ENCODE assay signal across 19 cellular contexts in genomic region chrX:124358796-124359386, GRCh38. TPM values are rescaled to one million over a fixed set of nuclear protein-coding genes. Genes with fewer than 3 reads are reported as not detected.
DNase-seq lines count a peak whose midpoint lies in the region; ATAC-seq and TF ChIP-seq lines count a peak whose summit lies in the region.
"Had no signal": no experiment of that assay in that cellular context is flagged by ENCODE, and none has a peak within 500 bp of the region (broad histone marks: within the 10 kb centered on the region; RNA-seq: fewer than 3 reads in every experiment).

No MANE protein-coding gene starts in this region.

- peak overlapping the region; percentile 10 to 92 (median 79) for H3K27ac Mint-ChIP-seq in CD4-positive, alpha-beta memory T cell
- H3K27ac Mint-ChIP-seq in activated naive CD8-positive, alpha-beta T cell: peak overlapping the region; percentile 94
- no peak overlapping the region for H3K27ac Mint-ChIP-seq in WTC11
- H3K27ac Mint-ChIP-seq: activated B cell treated with CpG ODN at 0.5 μM for 24 hours, HFFc6 had no signal

- H3K27me3 ChIP-seq in CD4-positive, alpha-beta memory T cell (ENCODE audit: insufficient read depth, low read length): no peaks in the 10 kb centered on the region
- no peaks in the 10 kb centered on the region for H3K27me3 ChIP-seq in tibial nerve
- H3K27me3 ChIP-seq: BE2C had no signal

- no peaks in the 10 kb centered on the region for H3K36me3 ChIP-seq in CD4-positive, alpha-beta memory T cell (ENCODE audit: insufficient read depth, low read length)
- no peaks in the 10 kb centered on the region for H3K36me3 ChIP-seq in tibial nerve
- H3K36me3 ChIP-seq: BE2C had no signal

- TF ChIP-seq CTCF in tibial nerve (IDR thresholded peaks at IDR 0.05): no peak
- no peak for TF ChIP-seq CTCF in WTC11 (IDR thresholded peaks at IDR 0.05)

- peaks cover 47 to 66% (median 58%) of the 10 kb centered on the region in 4 donors for H3K4me1 Mint-ChIP-seq in CD4-positive, alpha-beta memory T cell
- peaks cover 61% of the 10 kb centered on the region for H3K4me1 Mint-ChIP-seq in activated naive CD8-positive, alpha-beta T cell (ENCODE audit: low read depth)
- no peaks in the 10 kb centered on the region for H3K4me1 Mint-ChIP-seq in WTC11
- H3K4me1 Mint-ChIP-seq: activated B cell treated with CpG ODN at 0.5 μM for 24 hours had no signal

- DNase-seq in CD4-positive, alpha-beta memory T cell: peak; percentile 19 to 46 (median 35)
- DNase-seq in tibial nerve (ENCODE audit: low spot score in 2 of 2) (no peak), WTC11 (ENCODE audit: low spot score) (no peak)
- no peak for DNase-seq in activated effector memory CD4-positive, alpha-beta T cell treated with anti-CD3 and anti-CD28 coated beads, Interleukin-2, amount 50 U/mL, for 16 hours
- DNase-seq: activated B cell treated with CpG ODN at 0.5 μM for 24 hours; BE2C; EL; HFFc6; Kasumi-1; NCI-H187; stimulated activated CD4-positive, alpha-beta T cell treated with anti-CD3 and anti-CD28 coated beads, Interleukin-2, amount 100 ng/mL, for 48 hours had no signal

- peak overlapping the region in 7 of 8 donors; percentile 25 to 87 (median 51) for H3K4me3 Mint-ChIP-seq in CD4-positive, alpha-beta memory T cell
- peak overlapping the region; percentile 84 for H3K4me3 Mint-ChIP-seq in activated naive CD8-positive, alpha-beta T cell
- H3K4me3 Mint-ChIP-seq in WTC11: no peak overlapping the region
- H3K4me3 Mint-ChIP-seq: activated B cell treated with CpG ODN at 0.5 μM for 24 hours, HFFc6 had no signal

- no peak for TF ChIP-seq EP300 in tibial nerve (IDR thresholded peaks at IDR 0.05)

- 79 to 82% methylated on average over 3 of the region's 3 CpGs for WGBS in tibial nerve, 2 donors

- CTCF ChIA-PET in CD4-positive, alpha-beta memory T cell (lab: Charles Lee; ENCODE audit: partially characterized antibody): interaction anchor here (0.6 kb wide), 1 partner anchor 19 kb away, joined by 3 read pairs; no protein-coding TSS in a partner anchor
- CTCF ChIA-PET in WTC11 (lab: Charles Lee): no interaction called here

- H3K27me3 Mint-ChIP-seq in CD4-positive, alpha-beta memory T cell: no peaks in the 10 kb centered on the region
- H3K27me3 Mint-ChIP-seq in activated naive CD8-positive, alpha-beta T cell: no peaks in the 10 kb centered on the region
- H3K27me3 Mint-ChIP-seq in WTC11 (ENCODE audit: low read depth): no peaks in the 10 kb centered on the region; the same call in 1 of the 2 replicates

- ATAC-seq in GM19023 (IDR thresholded peaks at IDR 0.05; ENCODE audit: unreplicated experiment) (peak; percentile 53), HG03097 (IDR thresholded peaks at IDR 0.05; ENCODE audit: low FRiP score, unreplicated experiment) (peak; percentile 55), GM18868 (IDR thresholded peaks at IDR 0.05; ENCODE audit: unreplicated experiment) (no peak), WTC11 (no peak)
- ATAC-seq: SK-N-SH treated with all-trans-retinoic acid at 6 μM for 48 hours had no signal

- peaks cover 79% of the 10 kb centered on the region for H3K4me1 ChIP-seq in CD4-positive, alpha-beta memory T cell (ENCODE audit: insufficient read depth, low read length)
- no peaks in the 10 kb centered on the region for H3K4me1 ChIP-seq in tibial nerve
- H3K4me1 ChIP-seq: BE2C had no signal

- H3K9me3 ChIP-seq in CD4-positive, alpha-beta memory T cell (ENCODE audit: control insufficient read depth in 1 of 2, low read length in 2 of 2): no peaks in the 10 kb centered on the region
- H3K9me3 ChIP-seq in tibial nerve: no peaks in the 10 kb centered on the region
- H3K9me3 ChIP-seq: BE2C had no signal

- POLR2A ChIA-PET in CD4-positive, alpha-beta memory T cell (lab: Charles Lee; ENCODE audit: partially characterized antibody): interaction anchor here (1.0 to 2.9 kb wide), 3 partner anchors 12 to 141 kb away, joined by 3 to 19 read pairs (median 7); partner anchors contain the start of gene SH2D1A
- POLR2A ChIA-PET in WTC11 (lab: Charles Lee): no interaction called here

- H3K36me3 Mint-ChIP-seq in CD4-positive, alpha-beta memory T cell: peaks cover 0 to 25% of the 10 kb centered on the region in 2 donors
- peaks cover 10% of the 10 kb centered on the region for H3K36me3 Mint-ChIP-seq in activated naive CD8-positive, alpha-beta T cell
- H3K36me3 Mint-ChIP-seq in WTC11: no peaks in the 10 kb centered on the region

- no peak overlapping the region for H3K4me3 ChIP-seq in CD4-positive, alpha-beta memory T cell (ENCODE audit: low read length in 2 of 2)
- H3K4me3 ChIP-seq in tibial nerve: no peak overlapping the region
- H3K4me3 ChIP-seq: coronary artery had no signal

- intact Hi-C loops in CD4-positive, alpha-beta memory T cell (cut with micrococcal nuclease): loop anchor here (1.0 kb wide), 1 partner anchor 10 kb away; no protein-coding TSS in a partner anchor

- no peak for TF ChIP-seq POLR2A in tibial nerve (IDR thresholded peaks at IDR 0.05)

- H3K9me3 Mint-ChIP-seq in CD4-positive, alpha-beta memory T cell: no peaks in the 10 kb centered on the region
- no peaks in the 10 kb centered on the region for H3K9me3 Mint-ChIP-seq in activated naive CD8-positive, alpha-beta T cell (ENCODE audit: low read depth)
- H3K9me3 Mint-ChIP-seq in WTC11: no peaks in the 10 kb centered on the region
- H3K9me3 Mint-ChIP-seq: activated B cell treated with CpG ODN at 0.5 μM for 24 hours, HFFc6 had no signal

- H3K27ac ChIP-seq in CD4-positive, alpha-beta memory T cell (ENCODE audit: low read depth, low read length): peak overlapping the region; percentile 43
- no peak overlapping the region for H3K27ac ChIP-seq in tibial nerve
- H3K27ac ChIP-seq: coronary artery had no signal

TF ChIP-seq in WTC11, 78 proteins besides CTCF, POLR2A, EP300 and RAD21:
- TF ChIP-seq PREB (CRISPR knock-in tag; IDR thresholded peaks at IDR 0.05; ENCODE audit: borderline replicate concordance) (no peak), AFF4 (CRISPR knock-in tag; IDR thresholded peaks at IDR 0.05; ENCODE audit: borderline replicate concordance) (no peak)
TF ChIP-seq in WTC11: peak in this region for 0.

RNA-seq across cellular contexts. Expression of gene SH2D1A, which starts 12.5 kb away (rescaled TPM):
- total RNA-seq in CD4-positive, alpha-beta memory T cell: 10 to 100 TPM; 50.3 to 53.1 TPM
- polyA plus RNA-seq in CD4-positive, alpha-beta memory T cell: 10 to 100 TPM; 64.3 to 85.1 TPM
- 1 to 10 TPM in 1 of 4 donors, under 1 TPM in 1, not detected in 2; 0.60 to 4.2 TPM for total RNA-seq in tibial nerve
- 0.24 TPM in 1 of 3 replicates, not detected in the others for total RNA-seq in WTC11 (2021)
- total RNA-seq: activated B cell treated with CpG ODN at 0.5 μM for 24 hours, HFFc6 had no signal

RNA-seq across cellular contexts. Expression of gene TEX13D, which starts 26.4 kb away (rescaled TPM):
- not detected for total RNA-seq in CD4-positive, alpha-beta memory T cell
- not detected for polyA plus RNA-seq in CD4-positive, alpha-beta memory T cell
- total RNA-seq in tibial nerve (not detected), WTC11 (2021) (not detected in 3 replicates)
- total RNA-seq: activated B cell treated with CpG ODN at 0.5 μM for 24 hours, HFFc6, mononuclear cell had no signal
- polyA plus RNA-seq: adipose tissue had no signal

Comparison
In these comparisons a context has a peak if more than half of its experiments do, and no peak if none do; other contexts are left out.
1. DNase-seq: peak in CD4-positive, alpha-beta memory T cell (5 of 5); none in tibial nerve (0 of 2), WTC11 (single experiment) and activated effector memory CD4-positive, alpha-beta T cell treated with anti-CD3 and anti-CD28 coated beads, Interleukin-2, amount 50 U/mL, for 16 hours (single experiment).
2. ATAC-seq: peak in GM19023 (single experiment) and HG03097 (single experiment); none in GM18868 (single experiment) and WTC11 (single experiment).
3. RNA of gene SH2D1A, which starts 12.5 kb away (total RNA-seq): 50.3 to 53.1 TPM in CD4-positive, alpha-beta memory T cell; 0.60 to 4.2 TPM in tibial nerve and 0.24 TPM in WTC11; every median in the first group is over 4 times any median in the second.